Comparison of ENCODE assay signal across 8 cellular contexts in the genomic region with DNA sequence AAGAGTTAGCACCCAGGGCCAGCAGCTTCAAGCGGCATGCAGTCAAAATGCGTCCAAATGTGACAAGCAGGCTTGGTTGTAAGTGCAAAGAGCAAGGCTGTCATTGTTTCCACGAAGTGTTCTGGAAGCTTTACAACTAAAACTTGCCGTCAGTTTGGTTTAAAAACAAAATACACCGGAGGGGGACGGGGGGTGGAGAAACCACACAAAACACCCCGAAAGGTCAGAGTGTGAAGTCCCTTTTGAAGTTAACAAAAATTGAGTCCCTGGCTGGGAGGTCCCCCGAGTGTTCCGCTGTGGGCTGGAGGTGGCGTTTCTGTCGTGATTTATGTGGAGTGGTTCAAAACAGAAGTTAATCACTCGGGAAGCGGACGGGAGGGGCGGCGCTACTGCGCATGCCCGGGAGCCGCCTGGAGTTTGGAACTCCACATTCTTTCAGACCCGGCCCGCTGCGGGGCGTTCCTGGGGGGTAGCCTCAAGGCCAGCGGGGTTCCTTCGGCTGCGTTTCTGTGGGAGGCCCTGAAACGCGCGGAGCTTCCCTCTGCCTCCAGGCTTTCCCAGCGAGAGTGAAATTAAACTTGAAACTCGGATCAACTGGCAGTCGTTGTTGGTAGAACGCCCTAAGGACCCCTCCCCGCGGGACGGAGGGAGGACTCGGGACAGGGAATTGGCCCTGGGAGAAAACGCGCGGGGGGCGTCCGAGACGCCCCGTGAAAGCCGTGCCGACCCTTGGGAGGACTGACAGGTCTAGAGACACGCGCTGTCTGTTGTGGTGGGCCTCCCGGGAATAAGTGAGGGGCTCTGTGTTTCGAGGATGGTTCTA. TPM values are rescaled to one million over a fixed set of nuclear protein-coding genes. Genes with fewer than 3 reads are reported as not detected.
DNase-seq lines count a peak whose midpoint lies in the region; ATAC-seq and TF ChIP-seq lines count a peak whose summit lies in the region.

No MANE protein-coding gene starts in this region.

- peak overlapping the region; percentile 99 for H3K27ac Mint-ChIP-seq in activated CD4-positive, alpha-beta T cell treated with anti-CD3 and anti-CD28 coated beads for 36 hours

- peaks cover 26% of the 10 kb centered on the region for H3K36me3 Mint-ChIP-seq in activated CD4-positive, alpha-beta T cell treated with anti-CD3 and anti-CD28 coated beads for 36 hours (ENCODE audit: low read depth)

- peak overlapping the region; percentile 94 for H3K4me3 Mint-ChIP-seq in activated CD4-positive, alpha-beta T cell treated with anti-CD3 and anti-CD28 coated beads for 36 hours

- CTCF ChIA-PET in activated CD4-positive, alpha-beta T cell treated with anti-CD3 and anti-CD28 coated beads for 36 hours (lab: Charles Lee): interaction anchor here (0.6 to 5.4 kb wide), 12 partner anchors 15 to 445 kb away, joined by 3 to 54 read pairs (median 6); no protein-coding TSS in a partner anchor

- no peak for TF ChIP-seq CTCF in GM12864 (IDR thresholded peaks at IDR 0.05; ENCODE audit: low read depth, low read length, missing control alignments)

- no peaks in the 10 kb centered on the region for H3K27me3 Mint-ChIP-seq in activated CD4-positive, alpha-beta T cell treated with anti-CD3 and anti-CD28 coated beads for 36 hours

- no peaks in the 10 kb centered on the region for H3K9me3 Mint-ChIP-seq in activated CD4-positive, alpha-beta T cell treated with anti-CD3 and anti-CD28 coated beads for 36 hours (ENCODE audit: low read depth)

- peaks cover 50% of the 10 kb centered on the region for H3K4me1 Mint-ChIP-seq in activated CD4-positive, alpha-beta T cell treated with anti-CD3 and anti-CD28 coated beads for 36 hours

- POLR2A ChIA-PET in activated CD4-positive, alpha-beta T cell treated with anti-CD3 and anti-CD28 coated beads for 36 hours (lab: Charles Lee): interaction anchor here (0.7 to 3.6 kb wide), 6 partner anchors 8 to 472 kb away, joined by 3 to 58 read pairs (median 4); partner anchors contain the start of gene MYL12A

- intact Hi-C loops in activated CD4-positive, alpha-beta T cell treated with anti-CD3 and anti-CD28 coated beads for 36 hours (cut with DNase I, micrococcal nuclease): loop anchor here (1.0 to 5.0 kb wide), 14 partner anchors 71 to 1846 kb away; partner anchors contain the start of genes MYL12B (in 2 of the 2), MYL12A (in 1 of the 2), SMCHD1 (in 1 of the 2) and ZBTB14 (in 1 of the 2)

- H3K4me3 ChIP-seq in GM12864 (ENCODE audit: low read depth, low read length): peak overlapping the region; percentile 60

- DNase-seq in GM12864 (ENCODE audit: low read depth) (no peak), NCI-H2196 treated with DMSO at 0.1 percent for 48 hours (lab: John Stamatoyannopoulos, UW; ENCODE audit: unreplicated experiment) (peak; percentile 40), cerebellum (ENCODE audit: low spot score) (peak; percentile 68), kidney glomerular epithelial cell (lab: John Stamatoyannopoulos, UW) (peak; percentile 50), NCI-H2227 treated with DMSO at 0.1 percent for 48 hours (lab: John Stamatoyannopoulos, UW) (no peak)
- peak; percentile 94 for DNase-seq in activated CD4-positive, alpha-beta T cell treated with anti-CD3 and anti-CD28 coated beads for 36 hours
- peak; percentile 92 for DNase-seq in stimulated activated CD4-positive, alpha-beta T cell treated with anti-CD3 and anti-CD28 coated beads, Interleukin-15, amount 100 ng/mL, for 24 hours

- peak; percentile 24 for ATAC-seq in activated CD4-positive, alpha-beta T cell treated with anti-CD3 and anti-CD28 coated beads for 36 hours
- ATAC-seq in HG03342 (IDR thresholded peaks at IDR 0.05; ENCODE audit: unreplicated experiment): no peak

RNA-seq across cellular contexts. Expression of gene TGIF1, which starts 1.4 kb away (rescaled TPM):
- 10 to 100 TPM; 42.7 to 46.3 TPM for total RNA-seq in activated CD4-positive, alpha-beta T cell treated with anti-CD3 and anti-CD28 coated beads for 36 hours
- total RNA-seq in cerebellum: 30.3 TPM

Comparison
In these comparisons a context has a peak if more than half of its experiments do, and no peak if none do; other contexts are left out.
1. DNase-seq: peak in NCI-H2196 treated with DMSO at 0.1 percent for 48 hours (single experiment), activated CD4-positive, alpha-beta T cell treated with anti-CD3 and anti-CD28 coated beads for 36 hours (single experiment), cerebellum (single experiment), kidney glomerular epithelial cell (single experiment) and stimulated activated CD4-positive, alpha-beta T cell treated with anti-CD3 and anti-CD28 coated beads, Interleukin-15, amount 100 ng/mL, for 24 hours (single experiment); none in GM12864 (single experiment) and NCI-H2227 treated with DMSO at 0.1 percent for 48 hours (single experiment).